13 cellular contexts compared by ENCODE assay signal in genomic region chr4:2757426-2757825, GRCh38. TPM values are rescaled to one million over a fixed set of nuclear protein-coding genes. Genes with fewer than 3 reads are reported as not detected.
DNase-seq lines count a peak whose midpoint lies in the region; TF ChIP-seq lines count a peak whose summit lies in the region.
"Had no signal": no experiment of that assay in that cellular context is flagged by ENCODE, and none has a peak within 500 bp of the region (broad histone marks: within the 10 kb centered on the region; RNA-seq: fewer than 3 reads in every experiment).

No MANE protein-coding gene starts in this region.

- TF ChIP-seq POLR2A in lower leg skin (IDR thresholded peaks at IDR 0.05), result no peak

- no peak overlapping the region for H2BK20ac ChIP-seq in H9 (ENCODE audit: low read depth, low read length, poor library complexity, severe bottlenecking)

- H2BK5ac ChIP-seq in H9 (ENCODE audit: insufficient read length, low read length), result no peak overlapping the region

- H3K23ac ChIP-seq in H9 (ENCODE audit: insufficient read length, low read depth, low read length), result no peak overlapping the region

- no peaks in the 10 kb centered on the region for H3K9me3 ChIP-seq in H9 (ENCODE audit: control insufficient read depth, low read depth, low read length)
- H3K9me3 ChIP-seq in osteoblast (ENCODE audit: low read depth, low read length), result no peaks in the 10 kb centered on the region
- H3K9me3 ChIP-seq: stomach had no signal

- H2AFZ ChIP-seq in H9 (ENCODE audit: low read length) (no peak overlapping the region), osteoblast (ENCODE audit: low read length) (no peak overlapping the region)

- WGBS in H9 (ENCODE audit: extremely low coverage, insufficient read length, low lambda C conversion rate), result no CpG with 5 or more reads among the region's 3 CpGs
- WGBS in lower leg skin, 2 donors, result 88 to 98% methylated on average over 2 to 3 of the region's 3 CpGs

- TF ChIP-seq CTCF in H9 (conservative IDR thresholded peaks at IDR 0.05) (no peak), osteoblast (IDR thresholded peaks at IDR 0.05; ENCODE audit: extremely low read depth, low read depth, low read length) (no peak), lower leg skin (IDR thresholded peaks at IDR 0.05) (no peak)

- H3K9ac ChIP-seq in H9 (ENCODE audit: extremely low read depth, insufficient read length, low read length), result no peak overlapping the region

- no peaks in the 10 kb centered on the region for H3K27me3 Mint-ChIP-seq in activated CD4-positive, alpha-beta T cell treated with anti-CD3 and anti-CD28 coated beads, Interleukin-2, amount 10 ng/mL, durations not matched to agents 7 days and 5 days
- no peaks in the 10 kb centered on the region for H3K27me3 Mint-ChIP-seq in H9 (ENCODE audit: low read depth)

- no peak overlapping the region for H3K4ac ChIP-seq in H9 (ENCODE audit: low read depth, low read length)

- H4K5ac ChIP-seq in H9 (ENCODE audit: insufficient read length, low read depth, low read length), result no peak overlapping the region

- H2BK15ac ChIP-seq in H9 (ENCODE audit: low read depth, low read length), result no peak overlapping the region

- peak overlapping the region; percentile 53 for H3K4me3 Mint-ChIP-seq in activated CD4-positive, alpha-beta T cell treated with anti-CD3 and anti-CD28 coated beads, Interleukin-2, amount 10 ng/mL, durations not matched to agents 7 days and 5 days
- H3K4me3 Mint-ChIP-seq in H9, result peak overlapping the region; percentile 3 to 75; a peak in 3 of 5 replicates

- intact Hi-C loops in lower leg skin (cut with DNase I; ENCODE audit: low total_unique reads), result no loop called here

- H3K4me3 ChIP-seq in osteoblast (ENCODE audit: insufficient read depth, low read length) (no peak overlapping the region), lower leg skin (ENCODE audit: low read depth, poor library complexity, severe bottlenecking) (no peak overlapping the region)

- no peaks in the 10 kb centered on the region for H3K79me1 ChIP-seq in H9 (ENCODE audit: insufficient read depth, low read depth, low read length, poor library complexity, severe bottlenecking)

- H4K20me1 ChIP-seq in H9 (ENCODE audit: control insufficient read depth, insufficient read depth, insufficient read length) (no peaks in the 10 kb centered on the region), osteoblast (ENCODE audit: insufficient read depth, low read length) (peaks cover 15% of the 10 kb centered on the region)

- no peak overlapping the region for H3K27ac Mint-ChIP-seq in activated CD4-positive, alpha-beta T cell treated with anti-CD3 and anti-CD28 coated beads, Interleukin-2, amount 10 ng/mL, durations not matched to agents 7 days and 5 days
- no peak overlapping the region; a peak in 1 of 7 replicates for H3K27ac Mint-ChIP-seq in H9

- H3K27ac ChIP-seq in H9 (ENCODE audit: insufficient read length, low read depth, low read length) (no peak overlapping the region), osteoblast (ENCODE audit: low read depth, low read length) (no peak overlapping the region)

- POLR2A ChIA-PET in activated CD4-positive, alpha-beta T cell treated with anti-CD3 and anti-CD28 coated beads, Interleukin-2, amount 10 ng/mL, durations not matched to agents 7 days and 5 days (lab: Charles Lee), result no interaction called here

- no peak for DNase-seq in activated CD4-positive, alpha-beta T cell treated with anti-CD3 and anti-CD28 coated beads, Interleukin-2, amount 10 ng/mL, durations not matched to agents 7 days and 5 days
- DNase-seq in activated CD4-positive, alpha-beta T cell treated with anti-CD3 and anti-CD28 coated beads for 48 hours, result no peak
- DNase-seq in H9, result no peak
- DNase-seq in cerebellar cortex (ENCODE audit: low spot score), result peak; percentile 31
- peak; percentile 66 for DNase-seq in osteoblast (ENCODE audit: insufficient read length, low spot score, missing footprints)
- no peak for DNase-seq in lower leg skin (ENCODE audit: low spot score in 2 of 2)
- no peak for DNase-seq in LoVo (ENCODE audit: low spot score)
- no peak for DNase-seq in KBM-7
- DNase-seq: DMS 273 treated with DMSO at 0.1 percent for 48 hours, NCI-H1092 treated with DMSO at 0.1 percent for 48 hours, NCI-H226, stomach, WERI-Rb-1 had no signal

- no peak overlapping the region for H3K4me2 ChIP-seq in H9 (ENCODE audit: insufficient read depth, insufficient read length, low read length)
- H3K4me2 ChIP-seq in osteoblast (ENCODE audit: insufficient read depth, low read length), result no peak overlapping the region

- peaks cover 6% of the 10 kb centered on the region for H3K36me3 Mint-ChIP-seq in activated CD4-positive, alpha-beta T cell treated with anti-CD3 and anti-CD28 coated beads, Interleukin-2, amount 10 ng/mL, durations not matched to agents 7 days and 5 days (ENCODE audit: low read depth)
- peaks cover 0 to 4% (median 2%) of the 10 kb centered on the region in 3 experiments; a peak in 1 of 7 replicates for H3K36me3 Mint-ChIP-seq in H9 (ENCODE audit: insufficient read depth in 1 of 3, low read depth in 3 of 3)

- in situ Hi-C loops in KBM-7 (cut with MboI; ENCODE audit: low pct_unique_long_range_greater_than_20kb, low sequenced_read_pairs), result loop anchor here (10.0 kb wide), 1 partner anchor 177 kb away; no protein-coding TSS in a partner anchor

- no peak overlapping the region for H2BK120ac ChIP-seq in H9 (ENCODE audit: low read depth, low read length, poor library complexity, severe bottlenecking)

- H3K79me2 ChIP-seq in H9 (ENCODE audit: insufficient read depth, low read length) (peaks cover 2% of the 10 kb centered on the region; the same call in 1 of the 2 replicates), osteoblast (ENCODE audit: insufficient read depth, low read length) (peaks cover 30% of the 10 kb centered on the region)

- H3T11ph ChIP-seq in H9 (ENCODE audit: low read length), result no peak overlapping the region

- no peak overlapping the region for H4K8ac ChIP-seq in H9 (replicated peaks; ENCODE audit: insufficient read length, low read depth, low read length)

- H3K14ac ChIP-seq in H9 (ENCODE audit: insufficient read depth, low read length), result no peak overlapping the region

- no peak overlapping the region for H3K18ac ChIP-seq in H9 (ENCODE audit: insufficient read length, low read depth, low read length)

- H3K4me1 ChIP-seq in H9 (ENCODE audit: insufficient read depth, low read length) (no peaks in the 10 kb centered on the region), osteoblast (ENCODE audit: insufficient read depth, low read length) (peaks cover 4% of the 10 kb centered on the region)

- CTCF ChIA-PET in activated CD4-positive, alpha-beta T cell treated with anti-CD3 and anti-CD28 coated beads, Interleukin-2, amount 10 ng/mL, durations not matched to agents 7 days and 5 days (lab: Charles Lee), result interaction anchor here (1.6 kb wide), 1 partner anchor 178 kb away, joined by 3 read pairs; no protein-coding TSS in a partner anchor

- H3K27me3 ChIP-seq in H9 (ENCODE audit: insufficient read depth, low read length) (no peaks in the 10 kb centered on the region), osteoblast (ENCODE audit: insufficient read depth, low read length) (no peaks in the 10 kb centered on the region)
- H3K27me3 ChIP-seq: stomach had no signal

- peaks cover 4% of the 10 kb centered on the region for H3K23me2 ChIP-seq in H9 (ENCODE audit: insufficient read length, low read depth, low read length, poor library complexity, severe bottlenecking)

- H3K9me3 Mint-ChIP-seq in activated CD4-positive, alpha-beta T cell treated with anti-CD3 and anti-CD28 coated beads, Interleukin-2, amount 10 ng/mL, durations not matched to agents 7 days and 5 days, result no peaks in the 10 kb centered on the region
- 0 out of 5 replicates have a peak, but pooled peaks cover 0 to 2% of the 10 kb centered on the region in 2 experiments for H3K9me3 Mint-ChIP-seq in H9

- no peak overlapping the region for H4K91ac ChIP-seq in H9 (ENCODE audit: insufficient read length, low read depth, low read length)

- no peak overlapping the region for H3K56ac ChIP-seq in H9 (ENCODE audit: insufficient read length, low read depth, low read length)

- H3K36me3 ChIP-seq in osteoblast (ENCODE audit: insufficient read depth, low read length), result no peaks in the 10 kb centered on the region

- H2AK5ac ChIP-seq in H9 (ENCODE audit: insufficient read length, low read length), result no peak overlapping the region

- peaks cover 31% of the 10 kb centered on the region for H3K4me1 Mint-ChIP-seq in activated CD4-positive, alpha-beta T cell treated with anti-CD3 and anti-CD28 coated beads, Interleukin-2, amount 10 ng/mL, durations not matched to agents 7 days and 5 days
- H3K4me1 Mint-ChIP-seq in H9, result peaks cover 22 to 35% of the 10 kb centered on the region in 2 experiments

- H2BK12ac ChIP-seq in H9 (ENCODE audit: insufficient read length, low read depth, low read length), result no peak overlapping the region

RNA-seq across cellular contexts. Expression of gene TNIP2, which starts 1.3 kb away (rescaled TPM):
- 10 to 100 TPM; 35.0 to 43.6 TPM for total RNA-seq in activated CD4-positive, alpha-beta T cell treated with anti-CD3 and anti-CD28 coated beads, Interleukin-2, amount 10 ng/mL, durations not matched to agents 7 days and 5 days
- total RNA-seq in H9 (2021) (42.2 and 44.7 TPM in 2 replicates), osteoblast (37.7 and 44.9 TPM in 2 replicates), lower leg skin (10 to 100 TPM; 37.9 to 42.5 (median 40.3) TPM)

RNA-seq across cellular contexts. Expression of gene SH3BP2, which starts 35.5 kb away (rescaled TPM):
- 10 to 100 TPM; 69.3 to 78.2 TPM for total RNA-seq in activated CD4-positive, alpha-beta T cell treated with anti-CD3 and anti-CD28 coated beads, Interleukin-2, amount 10 ng/mL, durations not matched to agents 7 days and 5 days
- 34.1 and 37.6 TPM in 2 replicates for total RNA-seq in H9 (2021)
- total RNA-seq in osteoblast, result 26.4 and 28.0 TPM in 2 replicates
- total RNA-seq in lower leg skin, result 100 to 1,000 TPM; 106 to 291 (median 178) TPM

Comparison
In these comparisons a context has a peak if more than half of its experiments do, and no peak if none do; other contexts are left out.
1. DNase-seq: peak in cerebellar cortex (single experiment) and osteoblast (single experiment); none in activated CD4-positive, alpha-beta T cell treated with anti-CD3 and anti-CD28 coated beads, Interleukin-2, amount 10 ng/mL, durations not matched to agents 7 days and 5 days (single experiment), activated CD4-positive, alpha-beta T cell treated with anti-CD3 and anti-CD28 coated beads for 48 hours (single experiment), H9 (single experiment), lower leg skin (0 of 2), LoVo (single experiment) and KBM-7 (single experiment).